In the genomic region with DNA sequence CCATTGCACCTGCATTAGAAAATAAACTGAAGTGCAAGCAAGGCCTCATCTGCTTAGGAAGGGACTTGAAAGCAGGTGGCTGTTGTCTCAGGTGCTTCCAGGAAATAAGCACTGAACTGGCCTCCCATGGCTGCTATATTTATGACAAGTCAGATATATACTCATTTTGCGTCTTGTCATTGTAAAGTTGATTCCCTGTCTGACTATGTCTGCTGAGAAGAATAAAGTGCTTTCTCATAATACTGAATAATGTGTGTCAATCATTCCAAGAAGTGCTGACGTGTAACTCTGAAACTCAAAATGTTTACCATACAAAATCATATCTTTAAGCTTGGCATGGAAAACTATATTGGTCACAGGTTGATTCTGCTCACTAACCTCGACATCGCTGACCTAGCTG, we compare ENCODE assay signal across 31 cellular contexts. TPM values are rescaled to one million over a fixed set of nuclear protein-coding genes. Genes with fewer than 3 reads are reported as not detected.
DNase-seq lines count a peak whose midpoint lies in the region; ATAC-seq, FAIRE-seq and TF ChIP-seq lines count a peak whose summit lies in the region.
"Had no signal": no experiment of that assay in that cellular context is flagged by ENCODE, and none has a peak within 500 bp of the region (broad histone marks: within the 10 kb centered on the region; RNA-seq: fewer than 3 reads in every experiment).

No MANE protein-coding gene starts in this region.

- peak; percentile 73 for TF ChIP-seq EP300 in neural cell (conservative IDR thresholded peaks at IDR 0.05; ENCODE audit: poor library complexity, severe bottlenecking)

- H3K79me2 ChIP-seq in neural cell (replicated peaks; ENCODE audit: insufficient read depth, low read length) = no peaks in the 10 kb centered on the region

- peak; percentile 38 for FAIRE-seq in GM18507 (lab: Jason Lieb, UNC)
- FAIRE-seq: GM12891, small intestine had no signal

- no peak overlapping the region for H2AFZ ChIP-seq in neural cell (ENCODE audit: low read depth, low read length)

- H3K27ac Mint-ChIP-seq in activated T-cell treated with anti-CD3 and anti-CD28 coated beads, Interleukin-2, amount 50 U/mL, for 72 hours = peak overlapping the region; percentile 31
- H3K27ac Mint-ChIP-seq: brain had no signal

- TF ChIP-seq CTCF in neural cell (IDR thresholded peaks at IDR 0.05; ENCODE audit: poor library complexity, severe bottlenecking) (no peak), right lobe of liver (IDR thresholded peaks at IDR 0.05) (no peak)

- H3K27me3 Mint-ChIP-seq in activated T-cell treated with anti-CD3 and anti-CD28 coated beads, Interleukin-2, amount 50 U/mL, for 72 hours (ENCODE audit: low read depth) = no peaks in the 10 kb centered on the region

- no peak for TF ChIP-seq POLR2A in right lobe of liver (IDR thresholded peaks at IDR 0.05)

- DNase-seq in activated T-cell treated with anti-CD3 and anti-CD28 coated beads, Interleukin-2, amount 50 U/mL, for 72 hours = peak; percentile 34 to 53
- DNase-seq in activated T-cell treated with anti-CD3 and anti-CD28 coated beads for 4 hours (no peak), GM18507 (ENCODE audit: extremely low spot score, insufficient read length, low read depth) (no peak), RPMI8226 (peak; percentile 35), Kasumi-1 (lab: John Stamatoyannopoulos, UW) (no peak), right lobe of liver (no peak)
- DNase-seq: activated CD8-positive, alpha-beta memory T cell treated with anti-CD3 and anti-CD28 coated beads, Interleukin-2, amount 50 U/mL, for 48 hours; activated effector memory CD4-positive, alpha-beta T cell treated with anti-CD3 and anti-CD28 coated beads, Interleukin-2, amount 50 U/mL, for 16 hours; amniotic stem cell; cerebellar nuclear complex; dermis blood vessel endothelial cell; glutamatergic neuron; H7; KG1; mammary epithelial cell; mucosa of descending colon; NCI-H1436; NCI-H2081 treated with DMSO at 0.1 percent for 48 hours; Peyer's patch; SHP77 treated with DMSO at 0.1 percent for 48 hours; small intestine; transverse colon had no signal

- peaks cover 35% of the 10 kb centered on the region for H3K4me1 Mint-ChIP-seq in activated T-cell treated with anti-CD3 and anti-CD28 coated beads, Interleukin-2, amount 50 U/mL, for 72 hours (ENCODE audit: low read depth)

- TF ChIP-seq RAD21 in neural cell (conservative IDR thresholded peaks at IDR 0.05) = no peak

- no peak overlapping the region for H3K9ac ChIP-seq in neural cell (ENCODE audit: low read length)
- H3K9ac ChIP-seq: BLaER1 had no signal

- H3K9me3 ChIP-seq in neural cell (ENCODE audit: low read length) (no peaks in the 10 kb centered on the region), right lobe of liver (no peaks in the 10 kb centered on the region)
- H3K9me3 ChIP-seq: BLaER1, mucosa of descending colon, Peyer's patch, transverse colon had no signal

- no peaks in the 10 kb centered on the region for H3K4me1 ChIP-seq in right lobe of liver
- H3K4me1 ChIP-seq: Peyer's patch, transverse colon had no signal

- H4K20me1 ChIP-seq in neural cell (ENCODE audit: insufficient read depth) = no peaks in the 10 kb centered on the region
- H4K20me1 ChIP-seq: BLaER1 had no signal

- H3F3A ChIP-seq in neural cell (ENCODE audit: insufficient read depth, low read length, poor library complexity, severe bottlenecking) = no peaks in the 10 kb centered on the region

- peak; percentile 91 to 94 for ATAC-seq in activated T-cell treated with anti-CD3 and anti-CD28 coated beads, Interleukin-2, amount 50 U/mL, for 72 hours (replicated peaks in 1 of 2)
- no peak for ATAC-seq in right lobe of liver
- ATAC-seq: esophagus mucosa, mucosa of descending colon had no signal

- no peak overlapping the region for H3K4me3 ChIP-seq in neural cell (ENCODE audit: low read length)
- no peak overlapping the region for H3K4me3 ChIP-seq in right lobe of liver
- H3K4me3 ChIP-seq: BLaER1, mucosa of descending colon, Peyer's patch, transverse colon had no signal

- H3K36me3 ChIP-seq in neural cell (ENCODE audit: insufficient read depth, low read length) (no peaks in the 10 kb centered on the region), right lobe of liver (no peaks in the 10 kb centered on the region)
- H3K36me3 ChIP-seq: BLaER1, Peyer's patch, transverse colon had no signal

- WGBS in right lobe of liver (ENCODE audit: insufficient coverage, low coverage, low lambda C conversion rate, missing lambda C conversion rate) = 92% methylated on average over 4 of the region's 4 CpGs

- no peaks in the 10 kb centered on the region for H3K36me3 Mint-ChIP-seq in activated T-cell treated with anti-CD3 and anti-CD28 coated beads, Interleukin-2, amount 50 U/mL, for 72 hours (ENCODE audit: insufficient read depth in 2 of 2)
- H3K36me3 Mint-ChIP-seq: brain had no signal

- no peaks in the 10 kb centered on the region for H3K9me3 Mint-ChIP-seq in activated T-cell treated with anti-CD3 and anti-CD28 coated beads, Interleukin-2, amount 50 U/mL, for 72 hours
- H3K9me3 Mint-ChIP-seq: brain, neural crest cell had no signal

- H3K4me2 ChIP-seq in neural cell (ENCODE audit: low read length) = no peak overlapping the region
- H3K4me2 ChIP-seq: BLaER1 had no signal

- intact Hi-C loops in right lobe of liver (cut with DNase I) = no loop called here

- no peaks in the 10 kb centered on the region for H3K9me2 ChIP-seq in neural cell (ENCODE audit: insufficient read depth, low read length)

- H3K27ac ChIP-seq in neural cell (ENCODE audit: low read length) = no peak overlapping the region
- no peak overlapping the region for H3K27ac ChIP-seq in right lobe of liver
- H3K27ac ChIP-seq: BLaER1, Peyer's patch, transverse colon had no signal

- H3K27me3 ChIP-seq in neural cell (ENCODE audit: insufficient read depth, low read depth, low read length) (no peaks in the 10 kb centered on the region), right lobe of liver (no peaks in the 10 kb centered on the region)
- H3K27me3 ChIP-seq: BLaER1, Peyer's patch, transverse colon had no signal

- peak overlapping the region in 1 of 2 donors; percentile 11 for H3K4me3 Mint-ChIP-seq in activated T-cell treated with anti-CD3 and anti-CD28 coated beads, Interleukin-2, amount 50 U/mL, for 72 hours
- H3K4me3 Mint-ChIP-seq: brain, neural crest cell had no signal

TF ChIP-seq in neural cell, 6 proteins besides CTCF, POLR2A, EP300 and RAD21:
- TF ChIP-seq TAF1 (IDR thresholded peaks at IDR 0.05; ENCODE audit: low read depth) (no peak), POLR2AphosphoS5 (IDR thresholded peaks at IDR 0.05) (peak; percentile 61), EZH2 (IDR thresholded peaks at IDR 0.05; ENCODE audit: borderline replicate concordance, insufficient read depth, low read length, poor library complexity, severe bottlenecking) (no peak), MXI1 (conservative IDR thresholded peaks at IDR 0.05; ENCODE audit: poor library complexity, severe bottlenecking) (no peak), SMC3 (conservative IDR thresholded peaks at IDR 0.05; ENCODE audit: poor library complexity) (no peak)
- TF ChIP-seq, protein P1, sequence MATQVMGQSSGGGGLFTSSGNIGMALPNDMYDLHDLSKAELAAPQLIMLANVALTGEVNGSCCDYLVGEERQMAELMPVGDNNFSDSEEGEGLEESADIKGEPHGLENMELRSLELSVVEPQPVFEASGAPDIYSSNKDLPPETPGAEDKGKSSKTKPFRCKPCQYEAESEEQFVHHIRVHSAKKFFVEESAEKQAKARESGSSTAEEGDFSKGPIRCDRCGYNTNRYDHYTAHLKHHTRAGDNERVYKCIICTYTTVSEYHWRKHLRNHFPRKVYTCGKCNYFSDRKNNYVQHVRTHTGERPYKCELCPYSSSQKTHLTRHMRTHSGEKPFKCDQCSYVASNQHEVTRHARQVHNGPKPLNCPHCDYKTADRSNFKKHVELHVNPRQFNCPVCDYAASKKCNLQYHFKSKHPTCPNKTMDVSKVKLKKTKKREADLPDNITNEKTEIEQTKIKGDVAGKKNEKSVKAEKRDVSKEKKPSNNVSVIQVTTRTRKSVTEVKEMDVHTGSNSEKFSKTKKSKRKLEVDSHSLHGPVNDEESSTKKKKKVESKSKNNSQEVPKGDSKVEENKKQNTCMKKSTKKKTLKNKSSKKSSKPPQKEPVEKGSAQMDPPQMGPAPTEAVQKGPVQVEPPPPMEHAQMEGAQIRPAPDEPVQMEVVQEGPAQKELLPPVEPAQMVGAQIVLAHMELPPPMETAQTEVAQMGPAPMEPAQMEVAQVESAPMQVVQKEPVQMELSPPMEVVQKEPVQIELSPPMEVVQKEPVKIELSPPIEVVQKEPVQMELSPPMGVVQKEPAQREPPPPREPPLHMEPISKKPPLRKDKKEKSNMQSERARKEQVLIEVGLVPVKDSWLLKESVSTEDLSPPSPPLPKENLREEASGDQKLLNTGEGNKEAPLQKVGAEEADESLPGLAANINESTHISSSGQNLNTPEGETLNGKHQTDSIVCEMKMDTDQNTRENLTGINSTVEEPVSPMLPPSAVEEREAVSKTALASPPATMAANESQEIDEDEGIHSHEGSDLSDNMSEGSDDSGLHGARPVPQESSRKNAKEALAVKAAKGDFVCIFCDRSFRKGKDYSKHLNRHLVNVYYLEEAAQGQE (IDR thresholded peaks at IDR 0.05; ENCODE audit: borderline replicate concordance) = no peak

RNA-seq across cellular contexts. Expression of gene SVOPL, which starts 44.9 kb away (rescaled TPM):
- total RNA-seq in activated T-cell treated with anti-CD3 and anti-CD28 coated beads, Interleukin-2, amount 50 U/mL, for 72 hours = not detected
- 0.93 and 3.0 TPM in 2 replicates for polyA plus RNA-seq in neural cell
- polyA minus RNA-seq in neural cell = 0.58 and 1.7 TPM in 2 replicates
- total RNA-seq in right lobe of liver = not detected
- total RNA-seq: dermis blood vessel endothelial cell, esophagus mucosa, fibroblast of villous mesenchyme, neural crest cell, subcutaneous adipose tissue had no signal
- polyA plus RNA-seq: mammary epithelial cell had no signal

RNA-seq across cellular contexts. Expression of gene TMEM213, which starts 51.7 kb away (rescaled TPM):
- under 1 TPM in 1 of 2 donors, not detected in 1; 0.39 TPM for total RNA-seq in activated T-cell treated with anti-CD3 and anti-CD28 coated beads, Interleukin-2, amount 50 U/mL, for 72 hours
- polyA plus RNA-seq in neural cell = not detected in 2 replicates
- polyA minus RNA-seq in neural cell = not detected in 2 replicates
- total RNA-seq in right lobe of liver = not detected
- total RNA-seq: dermis blood vessel endothelial cell; esophagus mucosa; fibroblast of villous mesenchyme; H7; mammary epithelial cell; mucosa of descending colon; neural crest cell; Peyer's patch; subcutaneous adipose tissue; T-helper 2 cell treated with Interferon-gamma antibody and Interleukin-4, amounts not matched to agents 100 ng/mL and 5 ng/mL, for 36 hours; transverse colon had no signal
- polyA plus RNA-seq: mammary epithelial cell had no signal

RNA-seq across cellular contexts. Expression of gene ATP6V0A4, which starts 51.9 kb away (rescaled TPM):
- under 1 TPM; 0.38 to 0.74 TPM for total RNA-seq in activated T-cell treated with anti-CD3 and anti-CD28 coated beads, Interleukin-2, amount 50 U/mL, for 72 hours
- 0.48 and 0.81 TPM in 2 replicates for polyA plus RNA-seq in neural cell
- 0.24 and 0.35 TPM in 2 replicates for polyA minus RNA-seq in neural cell
- total RNA-seq in right lobe of liver = not detected
- total RNA-seq: dermis blood vessel endothelial cell; mucosa of descending colon; neural crest cell; subcutaneous adipose tissue; T-helper 2 cell treated with Interferon-gamma antibody and Interleukin-4, amounts not matched to agents 100 ng/mL and 5 ng/mL, for 36 hours; transverse colon had no signal
- polyA plus RNA-seq: small intestine had no signal

Comparison
In these comparisons a context has a peak if more than half of its experiments do, and no peak if none do; other contexts are left out.
1. DNase-seq: peak in activated T-cell treated with anti-CD3 and anti-CD28 coated beads, Interleukin-2, amount 50 U/mL, for 72 hours (2 of 2) and RPMI8226 (single experiment); none in activated T-cell treated with anti-CD3 and anti-CD28 coated beads for 4 hours (single experiment), GM18507 (single experiment), Kasumi-1 (0 of 2) and right lobe of liver (0 of 3).
2. ATAC-seq: peak in activated T-cell treated with anti-CD3 and anti-CD28 coated beads, Interleukin-2, amount 50 U/mL, for 72 hours (2 of 2); none in right lobe of liver (0 of 4).